In the genomic region with DNA sequence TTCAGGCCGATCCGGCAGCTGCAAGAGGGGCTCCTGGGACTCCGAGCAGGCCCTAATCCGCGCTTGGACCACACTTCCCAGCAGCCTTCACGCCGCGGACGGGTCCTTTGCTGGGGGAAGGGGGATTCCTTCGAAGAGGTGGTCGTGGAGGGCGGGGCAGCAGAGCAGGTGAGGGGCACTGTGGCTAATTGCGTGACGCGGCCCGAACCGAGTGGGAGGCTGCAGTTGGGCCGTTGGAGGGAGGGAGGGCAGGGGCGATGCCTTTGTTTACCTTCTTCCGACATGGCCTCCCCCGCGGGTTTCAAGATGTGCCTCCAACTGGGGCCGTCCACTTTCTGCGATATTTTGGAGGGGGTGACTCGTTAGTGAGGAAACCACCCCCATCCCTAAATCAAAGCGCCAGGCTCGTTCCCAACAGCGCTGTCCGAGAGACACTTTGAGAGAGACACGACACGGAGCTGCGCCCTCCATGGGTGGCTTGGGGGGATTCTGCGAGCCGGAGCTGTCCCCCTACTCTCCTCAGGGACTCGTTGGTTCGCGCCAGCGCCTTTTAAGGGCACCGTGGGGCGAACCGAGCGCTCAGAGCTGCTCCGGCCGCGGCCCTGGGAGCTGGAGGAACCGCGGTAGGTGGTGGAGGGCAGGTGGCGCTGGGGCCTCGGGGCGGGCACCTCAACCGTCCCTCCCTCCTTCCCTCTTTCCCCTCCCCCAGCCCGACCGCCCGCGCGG, we compare ENCODE assay signal across 1 cellular context.
TF ChIP-seq lines count a peak whose summit lies in the region.

A gene (plus strand): TSS at position 582 of the 726 bp plus-strand sequence. CDS start 3,070 bp downstream, outside the sequence.

TF ChIP-seq in HepG2, 621 proteins besides CTCF, POLR2A, EP300 and RAD21 (continued from another document and continues in another):
- TF ChIP-seq, protein P1, sequence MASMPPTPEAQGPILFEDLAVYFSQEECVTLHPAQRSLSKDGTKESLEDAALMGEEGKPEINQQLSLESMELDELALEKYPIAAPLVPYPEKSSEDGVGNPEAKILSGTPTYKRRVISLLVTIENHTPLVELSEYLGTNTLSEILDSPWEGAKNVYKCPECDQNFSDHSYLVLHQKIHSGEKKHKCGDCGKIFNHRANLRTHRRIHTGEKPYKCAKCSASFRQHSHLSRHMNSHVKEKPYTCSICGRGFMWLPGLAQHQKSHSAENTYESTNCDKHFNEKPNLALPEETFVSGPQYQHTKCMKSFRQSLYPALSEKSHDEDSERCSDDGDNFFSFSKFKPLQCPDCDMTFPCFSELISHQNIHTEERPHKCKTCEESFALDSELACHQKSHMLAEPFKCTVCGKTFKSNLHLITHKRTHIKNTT (CRISPR knock-in tag; IDR thresholded peaks at IDR 0.05) = no peak
- peak; percentile 39 for TF ChIP-seq RARA (CRISPR knock-in tag; IDR thresholded peaks at IDR 0.05)
- TF ChIP-seq, protein P2, sequence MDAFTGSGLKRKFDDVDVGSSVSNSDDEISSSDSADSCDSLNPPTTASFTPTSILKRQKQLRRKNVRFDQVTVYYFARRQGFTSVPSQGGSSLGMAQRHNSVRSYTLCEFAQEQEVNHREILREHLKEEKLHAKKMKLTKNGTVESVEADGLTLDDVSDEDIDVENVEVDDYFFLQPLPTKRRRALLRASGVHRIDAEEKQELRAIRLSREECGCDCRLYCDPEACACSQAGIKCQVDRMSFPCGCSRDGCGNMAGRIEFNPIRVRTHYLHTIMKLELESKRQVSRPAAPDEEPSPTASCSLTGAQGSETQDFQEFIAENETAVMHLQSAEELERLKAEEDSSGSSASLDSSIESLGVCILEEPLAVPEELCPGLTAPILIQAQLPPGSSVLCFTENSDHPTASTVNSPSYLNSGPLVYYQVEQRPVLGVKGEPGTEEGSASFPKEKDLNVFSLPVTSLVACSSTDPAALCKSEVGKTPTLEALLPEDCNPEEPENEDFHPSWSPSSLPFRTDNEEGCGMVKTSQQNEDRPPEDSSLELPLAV (CRISPR knock-in tag; conservative IDR thresholded peaks at IDR 0.05; ENCODE audit: low read depth) = no peak
- TF ChIP-seq XBP1 (CRISPR knock-in tag; IDR thresholded peaks at IDR 0.05) = no peak
- no peak for TF ChIP-seq ZNF256 (CRISPR knock-in tag; conservative IDR thresholded peaks at IDR 0.05)
- 0 out of 2 replicates have a peak, but pooled peaks have one; percentile 56 for TF ChIP-seq GLI4 (CRISPR knock-in tag; IDR thresholded peaks at IDR 0.05; ENCODE audit: borderline replicate concordance)
- no peak for TF ChIP-seq ZNF136 (CRISPR knock-in tag; IDR thresholded peaks at IDR 0.05; ENCODE audit: low read depth)
- TF ChIP-seq ZSCAN29 (CRISPR knock-in tag; conservative IDR thresholded peaks at IDR 0.05) = no peak
- TF ChIP-seq, protein P3, sequence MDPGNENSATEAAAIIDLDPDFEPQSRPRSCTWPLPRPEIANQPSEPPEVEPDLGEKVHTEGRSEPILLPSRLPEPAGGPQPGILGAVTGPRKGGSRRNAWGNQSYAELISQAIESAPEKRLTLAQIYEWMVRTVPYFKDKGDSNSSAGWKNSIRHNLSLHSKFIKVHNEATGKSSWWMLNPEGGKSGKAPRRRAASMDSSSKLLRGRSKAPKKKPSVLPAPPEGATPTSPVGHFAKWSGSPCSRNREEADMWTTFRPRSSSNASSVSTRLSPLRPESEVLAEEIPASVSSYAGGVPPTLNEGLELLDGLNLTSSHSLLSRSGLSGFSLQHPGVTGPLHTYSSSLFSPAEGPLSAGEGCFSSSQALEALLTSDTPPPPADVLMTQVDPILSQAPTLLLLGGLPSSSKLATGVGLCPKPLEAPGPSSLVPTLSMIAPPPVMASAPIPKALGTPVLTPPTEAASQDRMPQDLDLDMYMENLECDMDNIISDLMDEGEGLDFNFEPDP (CRISPR knock-in tag; conservative IDR thresholded peaks at IDR 0.05) = 0 out of 2 replicates have a peak, but pooled peaks have one; percentile 74
- TF ChIP-seq POLR2AphosphoS2 (IDR thresholded peaks at IDR 0.05; ENCODE audit: low read depth, low read length) = peak; percentile 88; the same call in 1 of the 2 replicates
- peak; percentile 66 for TF ChIP-seq TAF15 (IDR thresholded peaks at IDR 0.05; ENCODE audit: low read depth, low read length, poor library complexity, severe bottlenecking)
- TF ChIP-seq, protein P4, sequence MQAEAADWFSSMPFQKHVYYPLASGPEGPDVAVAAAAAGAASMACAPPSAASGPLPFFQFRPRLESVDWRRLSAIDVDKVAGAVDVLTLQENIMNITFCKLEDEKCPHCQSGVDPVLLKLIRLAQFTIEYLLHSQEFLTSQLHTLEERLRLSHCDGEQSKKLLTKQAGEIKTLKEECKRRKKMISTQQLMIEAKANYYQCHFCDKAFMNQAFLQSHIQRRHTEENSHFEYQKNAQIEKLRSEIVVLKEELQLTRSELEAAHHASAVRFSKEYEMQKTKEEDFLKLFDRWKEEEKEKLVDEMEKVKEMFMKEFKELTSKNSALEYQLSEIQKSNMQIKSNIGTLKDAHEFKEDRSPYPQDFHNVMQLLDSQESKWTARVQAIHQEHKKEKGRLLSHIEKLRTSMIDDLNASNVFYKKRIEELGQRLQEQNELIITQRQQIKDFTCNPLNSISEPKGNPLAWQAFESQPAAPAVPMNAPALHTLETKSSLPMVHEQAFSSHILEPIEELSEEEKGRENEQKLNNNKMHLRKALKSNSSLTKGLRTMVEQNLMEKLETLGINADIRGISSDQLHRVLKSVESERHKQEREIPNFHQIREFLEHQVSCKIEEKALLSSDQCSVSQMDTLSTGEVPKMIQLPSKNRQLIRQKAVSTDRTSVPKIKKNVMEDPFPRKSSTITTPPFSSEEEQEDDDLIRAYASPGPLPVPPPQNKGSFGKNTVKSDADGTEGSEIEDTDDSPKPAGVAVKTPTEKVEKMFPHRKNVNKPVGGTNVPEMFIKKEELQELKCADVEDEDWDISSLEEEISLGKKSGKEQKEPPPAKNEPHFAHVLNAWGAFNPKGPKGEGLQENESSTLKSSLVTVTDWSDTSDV (CRISPR knock-in tag; IDR thresholded peaks at IDR 0.05) = no peak; the same call in 1 of the 2 replicates
- TF ChIP-seq TOPORS (CRISPR knock-in tag; IDR thresholded peaks at IDR 0.05) = peak; percentile 82
- TF ChIP-seq, protein P5, sequence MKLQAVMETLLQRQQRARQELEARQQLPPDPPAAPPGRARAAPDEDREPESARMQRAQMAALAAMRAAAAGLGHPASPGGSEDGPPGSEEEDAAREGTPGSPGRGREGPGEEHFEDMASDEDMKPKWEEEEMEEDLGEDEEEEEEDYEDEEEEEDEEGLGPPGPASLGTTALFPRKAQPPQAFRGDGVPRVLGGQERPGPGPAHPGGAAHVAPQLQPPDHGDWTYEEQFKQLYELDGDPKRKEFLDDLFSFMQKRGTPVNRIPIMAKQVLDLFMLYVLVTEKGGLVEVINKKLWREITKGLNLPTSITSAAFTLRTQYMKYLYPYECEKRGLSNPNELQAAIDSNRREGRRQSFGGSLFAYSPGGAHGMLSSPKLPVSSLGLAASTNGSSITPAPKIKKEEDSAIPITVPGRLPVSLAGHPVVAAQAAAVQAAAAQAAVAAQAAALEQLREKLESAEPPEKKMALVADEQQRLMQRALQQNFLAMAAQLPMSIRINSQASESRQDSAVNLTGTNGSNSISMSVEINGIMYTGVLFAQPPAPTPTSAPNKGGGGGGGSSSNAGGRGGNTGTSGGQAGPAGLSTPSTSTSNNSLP (IDR thresholded peaks at IDR 0.05; ENCODE audit: low read depth, low read length) = no peak
- no peak for TF ChIP-seq TRIM24 (CRISPR knock-in tag; IDR thresholded peaks at IDR 0.05)
- no peak for TF ChIP-seq MATR3 (CRISPR knock-in tag; IDR thresholded peaks at IDR 0.05)
- peak; percentile 77 for TF ChIP-seq ZNF317 (CRISPR knock-in tag; IDR thresholded peaks at IDR 0.05)
- TF ChIP-seq, protein P6, sequence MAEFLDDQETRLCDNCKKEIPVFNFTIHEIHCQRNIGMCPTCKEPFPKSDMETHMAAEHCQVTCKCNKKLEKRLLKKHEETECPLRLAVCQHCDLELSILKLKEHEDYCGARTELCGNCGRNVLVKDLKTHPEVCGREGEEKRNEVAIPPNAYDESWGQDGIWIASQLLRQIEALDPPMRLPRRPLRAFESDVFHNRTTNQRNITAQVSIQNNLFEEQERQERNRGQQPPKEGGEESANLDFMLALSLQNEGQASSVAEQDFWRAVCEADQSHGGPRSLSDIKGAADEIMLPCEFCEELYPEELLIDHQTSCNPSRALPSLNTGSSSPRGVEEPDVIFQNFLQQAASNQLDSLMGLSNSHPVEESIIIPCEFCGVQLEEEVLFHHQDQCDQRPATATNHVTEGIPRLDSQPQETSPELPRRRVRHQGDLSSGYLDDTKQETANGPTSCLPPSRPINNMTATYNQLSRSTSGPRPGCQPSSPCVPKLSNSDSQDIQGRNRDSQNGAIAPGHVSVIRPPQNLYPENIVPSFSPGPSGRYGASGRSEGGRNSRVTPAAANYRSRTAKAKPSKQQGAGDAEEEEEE (CRISPR knock-in tag; IDR thresholded peaks at IDR 0.05; ENCODE audit: borderline replicate concordance) = peak; percentile 66; the same call in 1 of the 2 replicates
- no peak for TF ChIP-seq ZNF550 (CRISPR knock-in tag; IDR thresholded peaks at IDR 0.05; ENCODE audit: borderline replicate concordance)
- TF ChIP-seq SRSF4 (IDR thresholded peaks at IDR 0.05; ENCODE audit: low read depth, low read length, poor library complexity, severe bottlenecking) = no peak
- no peak for TF ChIP-seq ZEB1 (IDR thresholded peaks at IDR 0.05; ENCODE audit: insufficient replicate concordance, low read depth)
- TF ChIP-seq SCMH1 (CRISPR knock-in tag; IDR thresholded peaks at IDR 0.05; ENCODE audit: borderline replicate concordance) = no peak
- TF ChIP-seq, protein P7, sequence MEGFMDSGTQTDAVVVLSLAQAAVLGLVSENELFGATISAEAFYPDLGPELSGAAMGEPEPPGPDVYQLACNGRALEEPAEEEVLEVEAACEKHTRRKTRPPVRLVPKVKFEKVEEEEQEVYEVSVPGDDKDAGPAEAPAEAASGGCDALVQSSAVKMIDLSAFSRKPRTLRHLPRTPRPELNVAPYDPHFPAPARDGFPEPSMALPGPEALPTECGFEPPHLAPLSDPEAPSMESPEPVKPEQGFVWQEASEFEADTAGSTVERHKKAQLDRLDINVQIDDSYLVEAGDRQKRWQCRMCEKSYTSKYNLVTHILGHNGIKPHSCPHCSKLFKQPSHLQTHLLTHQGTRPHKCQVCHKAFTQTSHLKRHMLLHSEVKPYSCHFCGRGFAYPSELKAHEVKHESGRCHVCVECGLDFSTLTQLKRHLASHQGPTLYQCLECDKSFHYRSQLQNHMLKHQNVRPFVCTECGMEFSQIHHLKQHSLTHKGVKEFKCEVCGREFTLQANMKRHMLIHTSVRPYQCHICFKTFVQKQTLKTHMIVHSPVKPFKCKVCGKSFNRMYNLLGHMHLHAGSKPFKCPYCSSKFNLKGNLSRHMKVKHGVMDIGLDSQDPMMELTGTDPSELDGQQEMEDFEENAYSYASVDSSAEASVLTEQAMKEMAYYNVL (CRISPR knock-in tag; IDR thresholded peaks at IDR 0.05; ENCODE audit: borderline replicate concordance) = peak; percentile 87
- TF ChIP-seq SIX1 (CRISPR knock-in tag; IDR thresholded peaks at IDR 0.05; ENCODE audit: borderline replicate concordance) = no peak
- TF ChIP-seq HMG20A (CRISPR knock-in tag; IDR thresholded peaks at IDR 0.05; ENCODE audit: borderline replicate concordance) = no peak
- TF ChIP-seq, protein P8, sequence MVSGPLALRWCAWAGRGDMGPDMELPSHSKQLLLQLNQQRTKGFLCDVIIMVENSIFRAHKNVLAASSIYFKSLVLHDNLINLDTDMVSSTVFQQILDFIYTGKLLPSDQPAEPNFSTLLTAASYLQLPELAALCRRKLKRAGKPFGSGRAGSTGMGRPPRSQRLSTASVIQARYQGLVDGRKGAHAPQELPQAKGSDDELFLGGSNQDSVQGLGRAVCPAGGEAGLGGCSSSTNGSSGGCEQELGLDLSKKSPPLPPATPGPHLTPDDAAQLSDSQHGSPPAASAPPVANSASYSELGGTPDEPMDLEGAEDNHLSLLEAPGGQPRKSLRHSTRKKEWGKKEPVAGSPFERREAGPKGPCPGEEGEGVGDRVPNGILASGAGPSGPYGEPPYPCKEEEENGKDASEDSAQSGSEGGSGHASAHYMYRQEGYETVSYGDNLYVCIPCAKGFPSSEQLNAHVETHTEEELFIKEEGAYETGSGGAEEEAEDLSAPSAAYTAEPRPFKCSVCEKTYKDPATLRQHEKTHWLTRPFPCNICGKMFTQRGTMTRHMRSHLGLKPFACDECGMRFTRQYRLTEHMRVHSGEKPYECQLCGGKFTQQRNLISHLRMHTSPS (CRISPR knock-in tag; IDR thresholded peaks at IDR 0.05; ENCODE audit: low read depth) = 0 out of 2 replicates have a peak, but pooled peaks have one; percentile 48
- TF ChIP-seq HDAC6 (IDR thresholded peaks at IDR 0.05; ENCODE audit: low read depth, low read length) = no peak
- TF ChIP-seq, protein P9, sequence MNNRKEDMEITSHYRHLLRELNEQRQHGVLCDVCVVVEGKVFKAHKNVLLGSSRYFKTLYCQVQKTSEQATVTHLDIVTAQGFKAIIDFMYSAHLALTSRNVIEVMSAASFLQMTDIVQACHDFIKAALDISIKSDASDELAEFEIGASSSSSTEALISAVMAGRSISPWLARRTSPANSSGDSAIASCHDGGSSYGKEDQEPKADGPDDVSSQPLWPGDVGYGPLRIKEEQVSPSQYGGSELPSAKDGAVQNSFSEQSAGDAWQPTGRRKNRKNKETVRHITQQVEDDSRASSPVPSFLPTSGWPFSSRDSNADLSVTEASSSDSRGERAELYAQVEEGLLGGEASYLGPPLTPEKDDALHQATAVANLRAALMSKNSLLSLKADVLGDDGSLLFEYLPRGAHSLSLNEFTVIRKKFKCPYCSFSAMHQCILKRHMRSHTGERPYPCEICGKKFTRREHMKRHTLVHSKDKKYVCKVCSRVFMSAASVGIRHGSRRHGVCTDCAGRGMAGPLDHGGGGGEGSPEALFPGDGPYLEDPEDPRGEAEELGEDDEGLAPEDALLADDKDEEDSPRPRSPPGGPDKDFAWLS (CRISPR knock-in tag; IDR thresholded peaks at IDR 0.05; ENCODE audit: borderline replicate concordance) = no peak
- peak; percentile 97 for TF ChIP-seq ZFY (CRISPR knock-in tag; IDR thresholded peaks at IDR 0.05)
- 0 out of 2 replicates have a peak, but pooled peaks have one; percentile 48 for TF ChIP-seq KDM6A (CRISPR knock-in tag; IDR thresholded peaks at IDR 0.05; ENCODE audit: low read depth)
- TF ChIP-seq AHR (CRISPR knock-in tag; IDR thresholded peaks at IDR 0.05) = peak; percentile 92; the same call in 1 of the 2 replicates
- TF ChIP-seq ZNF678 (CRISPR knock-in tag; IDR thresholded peaks at IDR 0.05) = peak; percentile 55; the same call in 1 of the 2 replicates
- TF ChIP-seq NBN (conservative IDR thresholded peaks at IDR 0.05) = no peak
- TF ChIP-seq, protein P10, sequence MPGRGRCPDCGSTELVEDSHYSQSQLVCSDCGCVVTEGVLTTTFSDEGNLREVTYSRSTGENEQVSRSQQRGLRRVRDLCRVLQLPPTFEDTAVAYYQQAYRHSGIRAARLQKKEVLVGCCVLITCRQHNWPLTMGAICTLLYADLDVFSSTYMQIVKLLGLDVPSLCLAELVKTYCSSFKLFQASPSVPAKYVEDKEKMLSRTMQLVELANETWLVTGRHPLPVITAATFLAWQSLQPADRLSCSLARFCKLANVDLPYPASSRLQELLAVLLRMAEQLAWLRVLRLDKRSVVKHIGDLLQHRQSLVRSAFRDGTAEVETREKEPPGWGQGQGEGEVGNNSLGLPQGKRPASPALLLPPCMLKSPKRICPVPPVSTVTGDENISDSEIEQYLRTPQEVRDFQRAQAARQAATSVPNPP (CRISPR knock-in tag; IDR thresholded peaks at IDR 0.05) = peak; percentile 57; the same call in 1 of the 2 replicates
- 0 out of 2 replicates have a peak, but pooled peaks have one; percentile 47 for TF ChIP-seq JUND (CRISPR knock-in tag; IDR thresholded peaks at IDR 0.05)
- peak; percentile 86; the same call in 1 of the 2 replicates for TF ChIP-seq SALL1 (CRISPR knock-in tag; IDR thresholded peaks at IDR 0.05)
